22 cellular contexts compared by ENCODE assay signal in genomic region chr1:184023133-184023532, GRCh38. TPM values are rescaled to one million over a fixed set of nuclear protein-coding genes. Genes with fewer than 3 reads are reported as not detected.
DNase-seq lines count a peak whose midpoint lies in the region; ATAC-seq and TF ChIP-seq lines count a peak whose summit lies in the region.
"Had no signal": no experiment of that assay in that cellular context is flagged by ENCODE, and none has a peak within 500 bp of the region (broad histone marks: within the 10 kb centered on the region; RNA-seq: fewer than 3 reads in every experiment).

No MANE protein-coding gene starts in this region.

- TF ChIP-seq CTCF in A673 (conservative IDR thresholded peaks at IDR 0.05; ENCODE audit: low read depth, low read length) (peak; percentile 22; the same call in 1 of the 2 replicates), gastroesophageal sphincter (IDR thresholded peaks at IDR 0.05) (no peak), psoas muscle (IDR thresholded peaks at IDR 0.05) (no peak)

- peaks cover 97% of the 10 kb centered on the region for H3K4me1 ChIP-seq in A673 (ENCODE audit: insufficient read depth, low read length, poor library complexity, severe bottlenecking)
- H3K4me1 ChIP-seq in gastroesophageal sphincter, result peaks cover 0 to 18% (median 0%) of the 10 kb centered on the region in 3 donors
- peaks cover 38% of the 10 kb centered on the region for H3K4me1 ChIP-seq in psoas muscle

- no peaks in the 10 kb centered on the region for H3K36me3 ChIP-seq in A673 (ENCODE audit: insufficient read depth, low read length, poor library complexity, severe bottlenecking)
- no peaks in the 10 kb centered on the region for H3K36me3 ChIP-seq in gastroesophageal sphincter
- H3K36me3 ChIP-seq in psoas muscle (ENCODE audit: insufficient read depth in 1 of 2, low read depth in 1 of 2), result no peaks in the 10 kb centered on the region
- H3K36me3 ChIP-seq: upper lobe of right lung had no signal

- no peak for TF ChIP-seq POLR2A in gastroesophageal sphincter (IDR thresholded peaks at IDR 0.05)

- POLR2A ChIA-PET in A673 (lab: Charles Lee; ENCODE audit: low non-redundant PET), result no interaction called here

- H3K27ac ChIP-seq in A673 (ENCODE audit: low read depth, low read length, poor library complexity, severe bottlenecking), result peak overlapping the region; percentile 81
- peak overlapping the region in 3 of 4 donors; percentile 5 to 23 (median 7) for H3K27ac ChIP-seq in gastroesophageal sphincter
- H3K27ac ChIP-seq in psoas muscle, result peak overlapping the region; percentile 43
- H3K27ac ChIP-seq: C4-2B, epithelial cell of prostate, upper lobe of right lung had no signal

- intact Hi-C loops in A673 (cut with micrococcal nuclease; ENCODE audit: unreplicated experiment), result no loop called here
- intact Hi-C loops in psoas muscle (cut with DNase I), result no loop called here

- H3K4me3 ChIP-seq in A673 (ENCODE audit: low read depth, low read length, poor library complexity, severe bottlenecking), result no peak overlapping the region
- H3K4me3 ChIP-seq in gastroesophageal sphincter, result no peak overlapping the region
- no peak overlapping the region for H3K4me3 ChIP-seq in psoas muscle
- H3K4me3 ChIP-seq: upper lobe of right lung had no signal

- TF ChIP-seq EP300 in gastroesophageal sphincter (IDR thresholded peaks at IDR 0.05), result no peak

- BruUV-seq in A673 (replicated peaks; lab: Mats Ljungman, UMichigan), result no TSS peak

- CTCF ChIA-PET in A673 (lab: Charles Lee), result no interaction called here

- DNase-seq in A673 (ENCODE audit: low spot score) (peak; percentile 45), OCI-M1 (lab: John Stamatoyannopoulos, UW) (peak; percentile 32), psoas muscle (no peak), AG08396 (ENCODE audit: low spot score) (no peak)
- no peak for DNase-seq in effector CD4-positive, alpha-beta T cell
- DNase-seq: activated CD8-positive, alpha-beta memory T cell treated with anti-CD3 and anti-CD28 coated beads for 24 hours; activated effector memory CD4-positive, alpha-beta T cell treated with anti-CD3 and anti-CD28 coated beads, Interleukin-2, amount 50 U/mL, for 16 hours; activated naive CD8-positive, alpha-beta T cell treated with anti-CD3 and anti-CD28 coated beads, Interleukin-2, amount 10 ng/mL, durations not matched to agents 7 days and 5 days; activated T-cell treated with anti-CD3 and anti-CD28 coated beads, Interleukin-2, amount 50 U/mL, for 1 hour; cerebellar nuclear complex; H9; mesendoderm; naive B cell; NCI-H1694 treated with DMSO at 0.1 percent for 48 hours; NCI-H226; stimulated activated CD4-positive, alpha-beta T cell treated with anti-CD3 and anti-CD28 coated beads, Interleukin-2, amount 100 ng/mL, for 48 hours; T-helper 2 cell; upper lobe of right lung had no signal

- ATAC-seq in gastroesophageal sphincter, result no peak
- no peak for ATAC-seq in psoas muscle
- ATAC-seq in GM18861 (IDR thresholded peaks at IDR 0.05; ENCODE audit: unreplicated experiment), result no peak

- H3K27me3 ChIP-seq in A673 (replicated peaks; ENCODE audit: insufficient read depth, low read depth, low read length, poor library complexity) (no peaks in the 10 kb centered on the region), gastroesophageal sphincter (no peaks in the 10 kb centered on the region), psoas muscle (ENCODE audit: insufficient read depth in 3 of 3, low read length in 2 of 3) (no peaks in the 10 kb centered on the region)
- H3K27me3 ChIP-seq: upper lobe of right lung had no signal

- H3K9me3 ChIP-seq in A673 (ENCODE audit: low read depth, low read length, poor library complexity, severe bottlenecking) (no peaks in the 10 kb centered on the region), gastroesophageal sphincter (no peaks in the 10 kb centered on the region), psoas muscle (no peaks in the 10 kb centered on the region)
- H3K9me3 ChIP-seq: upper lobe of right lung had no signal

RNA-seq across cellular contexts. Expression of gene COLGALT2, which starts 14.4 kb away (rescaled TPM):
- total RNA-seq in A673 (2021) (15.4 and 17.2 TPM in 2 replicates), gastroesophageal sphincter (1 to 10 TPM; 2.8 to 5.6 (median 3.1) TPM), psoas muscle (10 to 100 TPM in 1 of 4 donors, 1 to 10 TPM in 3; 2.1 to 15.5 (median 6.4) TPM)
- 1 to 10 TPM in 2 of 3 donors, under 1 TPM in 1; 0.83 to 1.9 (median 1.4) TPM for polyA plus RNA-seq in psoas muscle

RNA-seq across cellular contexts. Expression of gene TSEN15, which starts 28.4 kb away (rescaled TPM):
- total RNA-seq in A673 (2021) (57.0 and 70.7 TPM in 2 replicates), gastroesophageal sphincter (10 to 100 TPM; 24.0 to 72.8 (median 49.1) TPM), psoas muscle (10 to 100 TPM; 21.0 to 32.1 (median 25.0) TPM)
- polyA plus RNA-seq in psoas muscle, result 10 to 100 TPM; 15.9 to 38.7 (median 19.3) TPM

Comparison
In these comparisons a context has a peak if more than half of its experiments do, and no peak if none do; other contexts are left out.
1. DNase-seq: peak in A673 (single experiment) and OCI-M1 (single experiment); none in psoas muscle (0 of 2), AG08396 (single experiment) and effector CD4-positive, alpha-beta T cell (single experiment).
2. H3K27ac ChIP-seq: peak in every context shown above with its lines; median percentile 81 in A673; 43 in psoas muscle; 7 in gastroesophageal sphincter.